In the genomic region with DNA sequence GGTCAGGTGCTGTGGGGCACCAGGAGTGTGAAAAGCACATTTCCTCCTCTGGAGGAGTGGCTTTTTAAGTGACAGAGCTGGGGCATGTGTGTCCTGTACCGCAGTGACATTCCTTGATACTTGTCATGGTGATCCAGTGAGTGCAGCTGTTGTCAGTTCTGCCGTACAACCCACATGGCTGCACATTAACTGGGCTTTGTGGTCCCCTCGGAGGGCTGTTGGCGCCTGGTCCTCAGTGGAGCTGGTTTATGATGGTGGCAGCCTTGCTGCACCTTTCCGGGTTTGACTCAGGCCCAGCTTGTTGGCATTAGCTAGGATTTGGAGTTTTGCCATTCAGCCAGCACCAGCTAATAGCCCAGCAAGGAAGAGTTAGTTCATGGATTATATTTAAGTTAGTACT, we compare ENCODE assay signal across 18 cellular contexts. TPM values are rescaled to one million over a fixed set of nuclear protein-coding genes. Genes with fewer than 3 reads are reported as not detected.
DNase-seq lines count a peak whose midpoint lies in the region; ATAC-seq and TF ChIP-seq lines count a peak whose summit lies in the region.
"Had no signal": no experiment of that assay in that cellular context is flagged by ENCODE, and none has a peak within 500 bp of the region (broad histone marks: within the 10 kb centered on the region; RNA-seq: fewer than 3 reads in every experiment).

No MANE protein-coding gene starts in this region.

- H3K36me3 ChIP-seq in mucosa of descending colon (ENCODE audit: low read depth) (no peaks in the 10 kb centered on the region), transverse colon (no peaks in the 10 kb centered on the region)

- peak; percentile 9 for DNase-seq in Right ventricle myocardium inferior (ENCODE audit: missing footprints)
- no peak for DNase-seq in cardiac septum (ENCODE audit: low spot score)
- DNase-seq in mucosa of descending colon: peak; percentile 54 to 66 (median 62)
- DNase-seq in transverse colon: peak; percentile 54
- DNase-seq: activated CD4-positive, alpha-beta T cell treated with anti-CD3 and anti-CD28 coated beads for 4 hours; activated naive CD4-positive, alpha-beta T cell; aorta; CD4-positive, CD25-positive, alpha-beta regulatory T cell; kidney glomerular epithelial cell; stimulated activated CD4-positive, alpha-beta T cell treated with anti-CD3 and anti-CD28 coated beads, Interleukin-15, amount 100 ng/mL, for 24 hours; T-helper 9 cell had no signal

- H3K9me3 ChIP-seq in mucosa of descending colon (no peaks in the 10 kb centered on the region), transverse colon (no peaks in the 10 kb centered on the region)

- in situ Hi-C loops in transverse colon (cut with MboI; ENCODE audit: low pct_ligation_motif_present in 1 of 4, low pct_unique_long_range_greater_than_20kb in 1 of 4, low sequenced_read_pairs in 3 of 4): no loop called here

- no peaks in the 10 kb centered on the region for H3K9me3 Mint-ChIP-seq in brain
- H3K9me3 Mint-ChIP-seq: CD4-positive, CD25-positive, alpha-beta regulatory T cell; stimulated activated naive CD8-positive, alpha-beta T cell treated with anti-CD3 and anti-CD28 coated beads, Interleukin-15, Interleukin-2, amounts not matched to agents 100 ng/mL and 50 ng/mL, for 24 hours had no signal

- ATAC-seq in Right ventricle myocardium inferior: no peak
- ATAC-seq in mucosa of descending colon: peak; percentile 68
- ATAC-seq in HG02973 (IDR thresholded peaks at IDR 0.05; ENCODE audit: unreplicated experiment): no peak
- ATAC-seq in GM21825 (IDR thresholded peaks at IDR 0.05; ENCODE audit: unreplicated experiment): no peak
- no peak for ATAC-seq in HG03175 (IDR thresholded peaks at IDR 0.05; ENCODE audit: unreplicated experiment)

- intact Hi-C loops in Right ventricle myocardium inferior (cut with DNase I) (no loop called here), cardiac septum (cut with DNase I) (no loop called here), mucosa of descending colon (cut with DNase I, micrococcal nuclease) (no loop called here), transverse colon (cut with DNase I; ENCODE audit: low total_unique reads) (no loop called here)

- peak overlapping the region; percentile 28 to 85 (median 65) for H3K27ac ChIP-seq in transverse colon
- H3K27ac ChIP-seq: HL-60 had no signal

- H3K4me3 ChIP-seq in mucosa of descending colon (no peak overlapping the region), transverse colon (no peak overlapping the region)

- H3K4me1 Mint-ChIP-seq in brain: peaks cover 90% of the 10 kb centered on the region

- no peaks in the 10 kb centered on the region for H3K27me3 Mint-ChIP-seq in brain
- H3K27me3 Mint-ChIP-seq: CD4-positive, CD25-positive, alpha-beta regulatory T cell; progenitor cell of endocrine pancreas; stimulated activated naive CD8-positive, alpha-beta T cell treated with anti-CD3 and anti-CD28 coated beads, Interleukin-15, Interleukin-2, amounts not matched to agents 100 ng/mL and 50 ng/mL, for 24 hours had no signal

- H3K4me3 Mint-ChIP-seq in brain: peak overlapping the region; percentile 1 to 67 (median 55)
- H3K4me3 Mint-ChIP-seq: CD4-positive, CD25-positive, alpha-beta regulatory T cell; stimulated activated naive CD8-positive, alpha-beta T cell treated with anti-CD3 and anti-CD28 coated beads, Interleukin-15, Interleukin-2, amounts not matched to agents 100 ng/mL and 50 ng/mL, for 24 hours had no signal

- H3K4me1 ChIP-seq in mucosa of descending colon (ENCODE audit: low read depth) (peaks cover 31% of the 10 kb centered on the region), transverse colon (peaks cover 3 to 60% (median 22%) of the 10 kb centered on the region in 4 donors)

- TF ChIP-seq POLR2A in transverse colon (IDR thresholded peaks at IDR 0.05): no peak

- no peaks in the 10 kb centered on the region for H3K36me3 Mint-ChIP-seq in brain

- H3K27ac Mint-ChIP-seq in brain: peak overlapping the region; percentile 67 to 96 (median 82)
- H3K27ac Mint-ChIP-seq: CD4-positive, CD25-positive, alpha-beta regulatory T cell; stimulated activated naive CD8-positive, alpha-beta T cell treated with anti-CD3 and anti-CD28 coated beads, Interleukin-15, Interleukin-2, amounts not matched to agents 100 ng/mL and 50 ng/mL, for 24 hours had no signal

- no peaks in the 10 kb centered on the region for H3K27me3 ChIP-seq in transverse colon

- 51% methylated on average over 4 of the region's 5 CpGs; no CpG with 5 or more reads in 1 of the 2 donors for WGBS in transverse colon (ENCODE audit: low coverage in 1 of 2), 2 donors

- TF ChIP-seq EP300 in transverse colon (IDR thresholded peaks at IDR 0.05; ENCODE audit: low read depth): no peak

- no peak for TF ChIP-seq CTCF in brain (conservative IDR thresholded peaks at IDR 0.05)
- no peak for TF ChIP-seq CTCF in mucosa of descending colon (IDR thresholded peaks at IDR 0.05)
- no peak for TF ChIP-seq CTCF in transverse colon (IDR thresholded peaks at IDR 0.05)

RNA-seq across cellular contexts. Expression of a gene that starts 23.8 kb away (rescaled TPM):
- total RNA-seq in Right ventricle myocardium inferior: 4.6 TPM
- 5.8 TPM for total RNA-seq in cardiac septum
- polyA plus RNA-seq in brain (ENCODE audit: insufficient read depth, low read depth, low replicate concordance): 22.8 TPM
- total RNA-seq in mucosa of descending colon: 10 to 100 TPM in 2 of 3 donors, 1 to 10 TPM in 1; 7.8 to 11.1 (median 10.9) TPM
- total RNA-seq in transverse colon: 10 to 100 TPM in 3 of 4 donors, 1 to 10 TPM in 1; 3.4 to 11.2 (median 10.7) TPM
